In the genomic region with DNA sequence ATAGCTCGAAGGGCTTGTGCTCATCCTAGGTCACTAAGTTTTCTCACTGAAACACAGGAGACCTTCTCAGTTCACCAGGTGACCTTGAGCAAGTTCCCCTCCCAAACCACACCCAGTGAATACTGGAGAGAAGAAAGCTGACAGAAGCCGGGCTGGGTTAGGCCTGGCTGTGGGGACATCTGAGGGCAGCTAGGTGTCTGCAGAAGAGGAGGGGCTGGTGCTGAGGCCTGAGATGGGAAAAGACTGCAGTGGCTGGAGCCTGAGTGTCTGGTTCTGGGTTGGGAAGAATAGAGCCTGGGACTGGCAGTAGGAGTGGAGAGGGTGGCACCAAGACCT, we compare ENCODE assay signal across 15 cellular contexts. TPM values are rescaled to one million over a fixed set of nuclear protein-coding genes. Genes with fewer than 3 reads are reported as not detected.
DNase-seq lines count a peak whose midpoint lies in the region; ATAC-seq, FAIRE-seq and TF ChIP-seq lines count a peak whose summit lies in the region.
"Had no signal": no experiment of that assay in that cellular context is flagged by ENCODE, and none has a peak within 500 bp of the region (broad histone marks: within the 10 kb centered on the region; RNA-seq: fewer than 3 reads in every experiment).

No MANE protein-coding gene starts in this region.

- peak overlapping the region; percentile 73 for H3K4me3 Mint-ChIP-seq in Calu3 (ENCODE audit: low read depth, unreplicated experiment)

- POLR2A ChIA-PET in K562 (lab: Yijun Ruan, JAX), result interaction anchor here (0.8 kb wide), 1 partner anchor 168 kb away, joined by 3 read pairs; no protein-coding TSS in a partner anchor

- no peak; the same call in 2 of the 3 replicates for ATAC-seq in K562
- no peak for ATAC-seq in HG03097 (IDR thresholded peaks at IDR 0.05; ENCODE audit: low FRiP score, unreplicated experiment)
- ATAC-seq in GM21717 (IDR thresholded peaks at IDR 0.05; ENCODE audit: unreplicated experiment), result no peak

- H3K27me3 ChIP-seq in K562 (ENCODE audit: control insufficient read depth in 2 of 2, insufficient read depth in 2 of 2, low read length in 2 of 2) (no peaks in the 10 kb centered on the region), right atrium auricular region (no peaks in the 10 kb centered on the region), parathyroid adenoma (ENCODE audit: control insufficient read depth, insufficient read depth, low read length) (no peaks in the 10 kb centered on the region)

- H3K4me3 ChIP-seq in K562, result no peak overlapping the region
- H3K4me3 ChIP-seq in right atrium auricular region, result peak overlapping the region in 1 of 2 donors; percentile 58
- H3K4me3 ChIP-seq in parathyroid adenoma (ENCODE audit: low read depth, low read length), result peak overlapping the region; percentile 86

- DNase-seq in Calu3, result no peak
- DNase-seq in K562 (ENCODE audit: extremely low read depth in 1 of 4, low spot score in 3 of 4), result no peak
- no peak for DNase-seq in right atrium auricular region (ENCODE audit: low spot score)
- DNase-seq in medulla oblongata (ENCODE audit: extremely low spot score), result no peak
- DNase-seq in iPS-NIHi7 (ENCODE audit: extremely low spot score), result no peak
- DNase-seq: activated CD4-positive, alpha-beta T cell treated with anti-CD3 and anti-CD28 coated beads, Interleukin-2, amount 50 U/mL, for 4 hours; activated effector memory CD4-positive, alpha-beta T cell treated with anti-CD3 and anti-CD28 coated beads, Interleukin-2, amount 50 U/mL, for 16 hours had no signal

- H3K36me3 ChIP-seq in K562 (ENCODE audit: control insufficient read depth, insufficient read depth, low read length), result no peaks in the 10 kb centered on the region
- H3K36me3 ChIP-seq in right atrium auricular region, result no peaks in the 10 kb centered on the region
- H3K36me3 ChIP-seq in parathyroid adenoma (ENCODE audit: control insufficient read depth, insufficient read depth, low read length), result no peaks in the 10 kb centered on the region

- no TSS peak for BruUV-seq in Calu3 (replicated peaks; lab: Mats Ljungman, UMichigan)
- BruUV-seq in K562 (replicated peaks; lab: Mats Ljungman, UMichigan), result no TSS peak

- H3K27ac ChIP-seq in K562 (ENCODE audit: extremely low read depth, low read depth, low read length) (no peak overlapping the region), right atrium auricular region (peak overlapping the region; percentile 83 to 95), parathyroid adenoma (peak overlapping the region; percentile 93)

- in situ Hi-C loops in K562 (cut with MboI), result no loop called here

- CTCF ChIA-PET in Calu3 (lab: Charles Lee) (interaction anchor here (1.3 kb wide), 1 partner anchor 13 kb away, joined by 9 read pairs; no protein-coding TSS in a partner anchor), K562 (lab: Yijun Ruan, JAX; ENCODE audit: low intra/inter-chr PET ratio) (no interaction called here)

- no peaks in the 10 kb centered on the region for H4K20me1 ChIP-seq in K562 (replicated peaks; ENCODE audit: control insufficient read depth, insufficient read depth, low read length)

- 49% methylated on average over 2 of the region's 2 CpGs for WGBS in K562 (ENCODE audit: insufficient coverage, low coverage, missing lambda C conversion rate)

- H3K4me1 ChIP-seq in K562 (replicated peaks in 1 of 2; ENCODE audit: control insufficient read depth in 2 of 2, insufficient read depth in 2 of 2, low read length in 2 of 2) (peaks cover 26 to 55% of the 10 kb centered on the region in 2 experiments), right atrium auricular region (peaks cover 0 to 51% of the 10 kb centered on the region in 2 donors), parathyroid adenoma (peaks cover 27% of the 10 kb centered on the region)

- H3K4me2 ChIP-seq in K562 (ENCODE audit: insufficient read depth, low read length), result no peak overlapping the region
- peak overlapping the region; percentile 89 for H3K4me2 ChIP-seq in parathyroid adenoma (ENCODE audit: low read length)

- FAIRE-seq in K562 (lab: Jason Lieb, UNC), result no peak
- FAIRE-seq: endometrium had no signal

- H3K79me2 ChIP-seq in K562 (ENCODE audit: control insufficient read depth, insufficient read depth, low read length), result no peaks in the 10 kb centered on the region
- H3K79me2 ChIP-seq in parathyroid adenoma, result peaks cover 32% of the 10 kb centered on the region

- no peaks in the 10 kb centered on the region for H3K9me3 Mint-ChIP-seq in Calu3 (ENCODE audit: low read depth, unreplicated experiment)

- TF ChIP-seq POLR2A in K562 (conservative IDR thresholded peaks at IDR 0.05), result no peak

- H3K9me3 ChIP-seq in K562 (replicated peaks; ENCODE audit: control insufficient read depth, insufficient read depth, low read depth, low read length), result no peaks in the 10 kb centered on the region
- H3K9me3 ChIP-seq in right atrium auricular region, result no peaks in the 10 kb centered on the region
- no peaks in the 10 kb centered on the region for H3K9me3 ChIP-seq in parathyroid adenoma (ENCODE audit: control insufficient read depth, low read length)

- peaks cover 9% of the 10 kb centered on the region for H3K4me1 Mint-ChIP-seq in Calu3 (ENCODE audit: low read depth, unreplicated experiment)

- no peaks in the 10 kb centered on the region for H3K9me1 ChIP-seq in K562 (ENCODE audit: control insufficient read depth, insufficient read depth, low read length)

- no peak overlapping the region for H2AFZ ChIP-seq in K562 (ENCODE audit: low read depth, low read length)
- H2AFZ ChIP-seq in parathyroid adenoma, result peak overlapping the region; percentile 62

- intact Hi-C loops in Calu3 (cut with micrococcal nuclease; ENCODE audit: unreplicated experiment) (no loop called here), K562 (cut with micrococcal nuclease) (no loop called here)

- TF ChIP-seq CTCF in Calu3 (IDR thresholded peaks at IDR 0.05; ENCODE audit: unreplicated experiment) (no peak), K562 (IDR thresholded peaks at IDR 0.05 in 2 of 3, conservative IDR thresholded peaks at IDR 0.05 in 1 of 3; ENCODE audit: insufficient read depth in 2 of 3, low read depth in 1 of 3, low read length in 3 of 3) (no peak), right atrium auricular region (IDR thresholded peaks at IDR 0.05) (no peak), parathyroid adenoma (IDR thresholded peaks at IDR 0.05) (no peak)

- TF ChIP-seq EP300 in K562 (IDR thresholded peaks at IDR 0.05; ENCODE audit: low read length), result no peak

- H3K27ac Mint-ChIP-seq in Calu3 (ENCODE audit: unreplicated experiment), result no peak overlapping the region

- H3K9ac ChIP-seq in K562 (ENCODE audit: insufficient read depth in 1 of 2, low read depth in 2 of 2, low read length in 2 of 2) (no peak overlapping the region; a peak in 1 of 4 replicates), parathyroid adenoma (no peak overlapping the region)

- H3K27me3 Mint-ChIP-seq in Calu3 (ENCODE audit: unreplicated experiment), result peaks cover 32% of the 10 kb centered on the region

- H3K36me3 Mint-ChIP-seq in Calu3 (ENCODE audit: insufficient read depth, unreplicated experiment), result peaks cover 8% of the 10 kb centered on the region

- TF ChIP-seq RAD21 in K562 (CRISPR knock-in tag; conservative IDR thresholded peaks at IDR 0.05 in 1 of 2, IDR thresholded peaks at IDR 0.05 in 1 of 2), result no peak

RNA-seq across cellular contexts. Expression of a gene that starts 0.6 kb away (rescaled TPM):
- total RNA-seq in Calu3 (2022), result 4.1 and 4.2 TPM in 2 replicates
- 1.5 and 3.2 TPM in 2 replicates for total RNA-seq in K562 (2011; cell fraction: chromatin; rRNA removed; ENCODE audit: low replicate concordance)
- total RNA-seq in K562 (2011; cell fraction: nucleolus; rRNA removed), result 1.2 and 3.2 TPM in 2 replicates
- 2.4 and 2.7 TPM in 2 replicates for total RNA-seq in K562 (2011; cell fraction: nucleoplasm; rRNA removed)
- total RNA-seq in K562 (2014; rRNA removed), result 5.9 and 6.4 TPM in 2 replicates
- total RNA-seq in K562 (2014; rRNA removed; fragmentation: Illumina TruSeq; extraction: Trizol), result 1.9 and 2.7 TPM in 2 replicates
- total RNA-seq in K562 (2015; rRNA removed; fragmentation: Illumina TruSeq; extraction: Trizol), result 5.8 and 6.7 TPM in 2 replicates
- total RNA-seq in K562 (2021), result 6.3 and 7.0 TPM in 2 replicates
- polyA plus RNA-seq in K562 (2011; rRNA removed), result 1.6 and 21.8 TPM in 2 replicates
- polyA plus RNA-seq in K562 (2011; cell fraction: cytosol; rRNA removed), result 4.8 and 29.8 TPM in 2 replicates
- polyA plus RNA-seq in K562 (2011; cell fraction: nucleus; rRNA removed), result 4.7 and 21.8 TPM in 2 replicates
- 6.0 and 10.4 TPM in 2 replicates for polyA plus RNA-seq in K562 (2012)
- 4.8 and 5.4 TPM in 2 replicates for polyA plus RNA-seq in K562 (2014; fragmentation: Illumina TruSeq; extraction: Trizol)
- polyA plus RNA-seq in K562 (2014; fragmentation: Nextera tagmentation; extraction: Ambion mirVana), result under 1 TPM; 0.10 to 0.78 TPM
- polyA plus RNA-seq in K562 (2014; rRNA removed), result 5.4 and 6.0 TPM in 2 replicates
- polyA minus RNA-seq in K562 (2011; rRNA and poly(A)+ RNA removed), result 1.2 and 7.5 TPM in 2 replicates
- polyA minus RNA-seq in K562 (2011; cell fraction: cytosol; rRNA and poly(A)+ RNA removed), result 1.4 and 21.9 TPM in 2 replicates
- 0.81 and 6.4 TPM in 2 replicates for polyA minus RNA-seq in K562 (2011; cell fraction: nucleus; rRNA and poly(A)+ RNA removed)
- total RNA-seq in right atrium auricular region, result 10 to 100 TPM; 17.6 to 26.3 TPM

RNA-seq across cellular contexts. Expression of a gene that starts 14.8 kb away (rescaled TPM):
- 2.5 TPM in 1 of 2 replicates, not detected in the other for total RNA-seq in Calu3 (2022)
- total RNA-seq in K562 (2011; cell fraction: chromatin; rRNA removed; ENCODE audit: low replicate concordance), result 7.3 and 13.3 TPM in 2 replicates
- total RNA-seq in K562 (2011; cell fraction: nucleolus; rRNA removed), result 15.5 and 16.3 TPM in 2 replicates
- 10.6 and 15.3 TPM in 2 replicates for total RNA-seq in K562 (2011; cell fraction: nucleoplasm; rRNA removed)
- 6.9 and 10.8 TPM in 2 replicates for total RNA-seq in K562 (2014; rRNA removed)
- 1.2 and 1.8 TPM in 2 replicates for total RNA-seq in K562 (2014; rRNA removed; fragmentation: Illumina TruSeq; extraction: Trizol)
- 3.7 and 4.1 TPM in 2 replicates for total RNA-seq in K562 (2015; rRNA removed; fragmentation: Illumina TruSeq; extraction: Trizol)
- 8.5 and 10.9 TPM in 2 replicates for total RNA-seq in K562 (2021)
- polyA plus RNA-seq in K562 (2011; rRNA removed), result 4.2 and 7.1 TPM in 2 replicates
- 19.5 and 31.1 TPM in 2 replicates for polyA plus RNA-seq in K562 (2011; cell fraction: cytosol; rRNA removed)
- polyA plus RNA-seq in K562 (2011; cell fraction: nucleus; rRNA removed), result 11.9 and 13.4 TPM in 2 replicates
- 6.7 and 19.8 TPM in 2 replicates for polyA plus RNA-seq in K562 (2012)
- polyA plus RNA-seq in K562 (2014; fragmentation: Illumina TruSeq; extraction: Trizol), result 2.8 and 5.8 TPM in 2 replicates
- 1 to 10 TPM; 1.2 to 2.9 TPM for polyA plus RNA-seq in K562 (2014; fragmentation: Nextera tagmentation; extraction: Ambion mirVana)
- 10.0 and 10.6 TPM in 2 replicates for polyA plus RNA-seq in K562 (2014; rRNA removed)
- 1.7 and 2.3 TPM in 2 replicates for polyA minus RNA-seq in K562 (2011; rRNA and poly(A)+ RNA removed)
- 5.2 TPM in 1 of 2 replicates, not detected in the other for polyA minus RNA-seq in K562 (2011; cell fraction: cytosol; rRNA and poly(A)+ RNA removed)
- 5.5 and 9.0 TPM in 2 replicates for polyA minus RNA-seq in K562 (2011; cell fraction: nucleus; rRNA and poly(A)+ RNA removed)
- total RNA-seq in right atrium auricular region, result 100 to 1,000 TPM; 133 to 358 TPM

RNA-seq across cellular contexts. Expression of a gene that starts 18.1 kb away (rescaled TPM):
- total RNA-seq in Calu3 (2022) (not detected in 2 replicates), K562 (2014; rRNA removed) (0.53 and 0.68 TPM in 2 replicates), K562 (2014; rRNA removed; fragmentation: Illumina TruSeq; extraction: Trizol) (0.22 and 0.36 TPM in 2 replicates), K562 (2015; rRNA removed; fragmentation: Illumina TruSeq; extraction: Trizol) (0.76 and 1.1 TPM in 2 replicates), K562 (2021) (0.64 and 0.98 TPM in 2 replicates), right atrium auricular region (not detected)
- total RNA-seq in K562 (2011; cell fraction: chromatin; rRNA removed; ENCODE audit: low replicate concordance), result 1.2 and 3.3 TPM in 2 replicates
- 3.2 and 3.5 TPM in 2 replicates for total RNA-seq in K562 (2011; cell fraction: nucleolus; rRNA removed)
- 1.9 TPM in 2 replicates for total RNA-seq in K562 (2011; cell fraction: nucleoplasm; rRNA removed)
- polyA plus RNA-seq in K562 (2011; rRNA removed) (1.4 and 5.4 TPM in 2 replicates), K562 (2014; fragmentation: Illumina TruSeq; extraction: Trizol) (0.48 and 0.78 TPM in 2 replicates), K562 (2014; fragmentation: Nextera tagmentation; extraction: Ambion mirVana) (under 1 TPM; 0.18 to 0.20 TPM), K562 (2014; rRNA removed) (0.77 and 1.2 TPM in 2 replicates)
- 1.7 and 4.2 TPM in 2 replicates for polyA plus RNA-seq in K562 (2011; cell fraction: cytosol; rRNA removed)
- 5.9 and 19.6 TPM in 2 replicates for polyA plus RNA-seq in K562 (2011; cell fraction: nucleus; rRNA removed)
- 0.57 and 1.5 TPM in 2 replicates for polyA plus RNA-seq in K562 (2012)
- 0.53 and 1.6 TPM in 2 replicates for polyA minus RNA-seq in K562 (2011; rRNA and poly(A)+ RNA removed)
- polyA minus RNA-seq in K562 (2011; cell fraction: cytosol; rRNA and poly(A)+ RNA removed), result 0.86 and 3.0 TPM in 2 replicates
- polyA minus RNA-seq in K562 (2011; cell fraction: nucleus; rRNA and poly(A)+ RNA removed), result 1.1 and 4.9 TPM in 2 replicates
- total RNA-seq: glomerular endothelial cell, NCI-H460, occipital lobe, urinary bladder had no signal
- polyA plus RNA-seq: urinary bladder had no signal

RNA-seq across cellular contexts. Expression of a gene that starts 37.8 kb away (rescaled TPM):
- total RNA-seq in Calu3 (2022), result 19.5 and 20.2 TPM in 2 replicates
- total RNA-seq in K562 (2011; cell fraction: chromatin; rRNA removed; ENCODE audit: low replicate concordance), result 16.7 and 17.6 TPM in 2 replicates
- 11.6 and 13.5 TPM in 2 replicates for total RNA-seq in K562 (2011; cell fraction: nucleolus; rRNA removed)
- total RNA-seq in K562 (2011; cell fraction: nucleoplasm; rRNA removed), result 13.2 and 14.4 TPM in 2 replicates
- total RNA-seq in K562 (2014; rRNA removed), result 6.5 and 8.4 TPM in 2 replicates
- 9.3 and 9.5 TPM in 2 replicates for total RNA-seq in K562 (2014; rRNA removed; fragmentation: Illumina TruSeq; extraction: Trizol)
- total RNA-seq in K562 (2015; rRNA removed; fragmentation: Illumina TruSeq; extraction: Trizol), result 10.8 and 12.5 TPM in 2 replicates
- total RNA-seq in K562 (2021), result 11.1 and 11.8 TPM in 2 replicates
- polyA plus RNA-seq in K562 (2011; rRNA removed), result 17.6 and 18.3 TPM in 2 replicates
- polyA plus RNA-seq in K562 (2011; cell fraction: cytosol; rRNA removed), result 12.6 and 14.4 TPM in 2 replicates
- 22.5 and 24.9 TPM in 2 replicates for polyA plus RNA-seq in K562 (2011; cell fraction: nucleus; rRNA removed)
- 10.8 and 23.1 TPM in 2 replicates for polyA plus RNA-seq in K562 (2012)
- polyA plus RNA-seq in K562 (2014; fragmentation: Illumina TruSeq; extraction: Trizol), result 14.2 and 17.1 TPM in 2 replicates
- 1 to 10 TPM; 6.7 to 9.3 TPM for polyA plus RNA-seq in K562 (2014; fragmentation: Nextera tagmentation; extraction: Ambion mirVana)
- polyA plus RNA-seq in K562 (2014; rRNA removed), result 15.2 and 15.5 TPM in 2 replicates
- 7.0 and 9.9 TPM in 2 replicates for polyA minus RNA-seq in K562 (2011; rRNA and poly(A)+ RNA removed)
- polyA minus RNA-seq in K562 (2011; cell fraction: cytosol; rRNA and poly(A)+ RNA removed), result 3.9 and 4.7 TPM in 2 replicates
- polyA minus RNA-seq in K562 (2011; cell fraction: nucleus; rRNA and poly(A)+ RNA removed), result 4.6 and 5.1 TPM in 2 replicates
- 10 to 100 TPM; 17.6 to 26.8 TPM for total RNA-seq in right atrium auricular region

RNA-seq across cellular contexts. Expression of a gene that starts 41.0 kb away (rescaled TPM):
- total RNA-seq in Calu3 (2022), result 59.7 and 61.0 TPM in 2 replicates
- 49.3 and 111 TPM in 2 replicates for total RNA-seq in K562 (2011; cell fraction: chromatin; rRNA removed; ENCODE audit: low replicate concordance)
- 49.2 and 65.0 TPM in 2 replicates for total RNA-seq in K562 (2011; cell fraction: nucleolus; rRNA removed)
- 48.8 and 58.2 TPM in 2 replicates for total RNA-seq in K562 (2011; cell fraction: nucleoplasm; rRNA removed)
- total RNA-seq in K562 (2014; rRNA removed), result 17.8 and 22.3 TPM in 2 replicates
- total RNA-seq in K562 (2014; rRNA removed; fragmentation: Illumina TruSeq; extraction: Trizol), result 8.8 and 11.1 TPM in 2 replicates
- 16.0 and 16.1 TPM in 2 replicates for total RNA-seq in K562 (2015; rRNA removed; fragmentation: Illumina TruSeq; extraction: Trizol)
- 39.9 and 41.1 TPM in 2 replicates for total RNA-seq in K562 (2021)
- polyA plus RNA-seq in K562 (2011; rRNA removed), result 7.7 and 13.7 TPM in 2 replicates
- 9.0 and 10.3 TPM in 2 replicates for polyA plus RNA-seq in K562 (2011; cell fraction: cytosol; rRNA removed)
- polyA plus RNA-seq in K562 (2011; cell fraction: nucleus; rRNA removed), result 70.1 and 84.9 TPM in 2 replicates
- 22.9 and 23.5 TPM in 2 replicates for polyA plus RNA-seq in K562 (2012)
- polyA plus RNA-seq in K562 (2014; fragmentation: Illumina TruSeq; extraction: Trizol), result 17.6 and 28.4 TPM in 2 replicates
- polyA plus RNA-seq in K562 (2014; fragmentation: Nextera tagmentation; extraction: Ambion mirVana), result 1 to 10 TPM; 2.5 to 3.4 TPM
- polyA plus RNA-seq in K562 (2014; rRNA removed), result 20.6 and 25.5 TPM in 2 replicates
- 4.6 and 7.0 TPM in 2 replicates for polyA minus RNA-seq in K562 (2011; rRNA and poly(A)+ RNA removed)
- 8.3 and 14.4 TPM in 2 replicates for polyA minus RNA-seq in K562 (2011; cell fraction: cytosol; rRNA and poly(A)+ RNA removed)
- polyA minus RNA-seq in K562 (2011; cell fraction: nucleus; rRNA and poly(A)+ RNA removed), result 24.6 and 28.2 TPM in 2 replicates
- total RNA-seq in right atrium auricular region, result 100 to 1,000 TPM in 1 of 2 donors, 10 to 100 TPM in 1; 81.4 to 183 TPM

Comparison
In these comparisons a context has a peak if more than half of its experiments do, and no peak if none do; other contexts are left out.
1. RNA of a gene that starts 14.8 kb away (total RNA-seq): 133 to 358 TPM in right atrium auricular region; 1.2 to 16.3 TPM in K562 and 2.5 TPM in Calu3; every median in the first group is over 4 times any median in the second.